In genomic region chr6:134093007-134093573, GRCh38 we compare ENCODE assay signal across 9 cellular contexts.
DNase-seq lines count a peak whose midpoint lies in the region; ATAC-seq and TF ChIP-seq lines count a peak whose summit lies in the region.
"Had no signal": no experiment of that assay in that cellular context is flagged by ENCODE, and none has a peak within 500 bp of the region (broad histone marks: within the 10 kb centered on the region; RNA-seq: fewer than 3 reads in every experiment).

No MANE protein-coding gene starts in this region.

- H3K9me3 Mint-ChIP-seq in memory B cell: peaks cover 2% of the 10 kb centered on the region

- ATAC-seq in GM19035 (IDR thresholded peaks at IDR 0.05; ENCODE audit: unreplicated experiment) (peak; percentile 47), HG02852 (IDR thresholded peaks at IDR 0.05; ENCODE audit: unreplicated experiment) (peak; percentile 54), memory B cell (ENCODE audit: low read depth) (peak; percentile 84), HG03571 (IDR thresholded peaks at IDR 0.05; ENCODE audit: unreplicated experiment) (no peak)

- no peak for TF ChIP-seq CTCF in GM13976 (IDR thresholded peaks at IDR 0.05; ENCODE audit: borderline replicate concordance, control extremely low read depth, extremely low read depth, insufficient read depth, missing control alignments)

- DNase-seq in NCI-H345 treated with DMSO at 0.1 percent for 48 hours (lab: John Stamatoyannopoulos, UW; ENCODE audit: unreplicated experiment) (peak; percentile 27), memory B cell (ENCODE audit: low spot score in 2 of 2) (no peak), GM19240 (ENCODE audit: insufficient read length, low spot score) (no peak), GM13976 (ENCODE audit: low spot score) (no peak)
- DNase-seq: Calu3, colonic mucosa had no signal

- peaks cover 3% of the 10 kb centered on the region for H3K27me3 Mint-ChIP-seq in memory B cell

- in situ Hi-C loops in GM13976 (cut with MboI; ENCODE audit: low sequenced_read_pairs, unreplicated experiment): loop anchor here (25.0 kb wide), 1 partner anchor 531 kb away; no protein-coding TSS in a partner anchor

- H3K4me1 Mint-ChIP-seq in memory B cell: peaks cover 3% of the 10 kb centered on the region

- H3K27ac Mint-ChIP-seq in memory B cell: no peak overlapping the region

- no peak overlapping the region for H3K4me3 Mint-ChIP-seq in memory B cell

- H3K36me3 Mint-ChIP-seq in memory B cell: no peaks in the 10 kb centered on the region
